ENCODE assay signal across 8 cellular contexts in the genomic region with DNA sequence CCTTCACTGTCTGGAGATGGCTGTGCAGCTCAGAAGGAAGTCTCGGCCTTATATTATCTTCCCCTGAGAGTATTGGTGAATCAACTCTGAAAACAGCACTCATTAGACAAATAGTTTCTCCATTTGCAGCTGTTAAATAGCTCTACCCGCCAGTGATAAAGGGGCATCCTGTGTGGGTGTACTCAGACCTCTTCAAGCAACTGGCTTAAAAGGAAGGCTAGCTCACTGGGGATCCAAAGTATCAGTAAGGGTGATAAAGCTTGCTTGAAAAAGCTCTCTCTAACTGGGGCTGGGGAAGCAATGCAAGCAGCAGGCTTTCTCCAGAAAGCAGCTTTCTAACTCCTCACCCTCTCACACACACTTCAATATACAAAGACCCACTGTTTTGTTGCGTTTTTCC.
DNase-seq lines count a peak whose midpoint lies in the region; ATAC-seq and TF ChIP-seq lines count a peak whose summit lies in the region.

No MANE protein-coding gene starts in this region.

- H3K4me3 ChIP-seq in brain microvascular endothelial cell (ENCODE audit: low read depth, low read length) (no peak overlapping the region), A673 (ENCODE audit: low read depth, low read length, poor library complexity, severe bottlenecking) (no peak overlapping the region)

- BruUV-seq in A673 (replicated peaks; lab: Mats Ljungman, UMichigan): no TSS peak

- H3K27me3 Mint-ChIP-seq in mesothelial cell of epicardium (ENCODE audit: low read depth): no peaks in the 10 kb centered on the region

- no peaks in the 10 kb centered on the region for H3K36me3 Mint-ChIP-seq in mesothelial cell of epicardium

- H3K27ac ChIP-seq in brain microvascular endothelial cell (no peak overlapping the region), A673 (ENCODE audit: low read depth, low read length, poor library complexity, severe bottlenecking) (no peak overlapping the region)

- in situ Hi-C loops in brain microvascular endothelial cell (cut with HindIII; ENCODE audit: low pct_ligation_motif_present, low sequenced_read_pairs): no loop called here

- H3K27me3 ChIP-seq in brain microvascular endothelial cell (replicated peaks) (peaks cover 6% of the 10 kb centered on the region), A673 (replicated peaks; ENCODE audit: insufficient read depth, low read depth, low read length, poor library complexity) (no peaks in the 10 kb centered on the region)

- intact Hi-C loops in A673 (cut with micrococcal nuclease; ENCODE audit: unreplicated experiment): no loop called here

- H3K36me3 ChIP-seq in brain microvascular endothelial cell (replicated peaks): no peaks in the 10 kb centered on the region
- H3K36me3 ChIP-seq in A673 (ENCODE audit: insufficient read depth, low read length, poor library complexity, severe bottlenecking): no peaks in the 10 kb centered on the region

- POLR2A ChIA-PET in A673 (lab: Charles Lee; ENCODE audit: low non-redundant PET): no interaction called here

- peak overlapping the region; percentile 13 for H3K4me3 Mint-ChIP-seq in mesothelial cell of epicardium

- CTCF ChIA-PET in A673 (lab: Charles Lee): no interaction called here

- no peaks in the 10 kb centered on the region for H3K9me3 Mint-ChIP-seq in mesothelial cell of epicardium

- peaks cover 41% of the 10 kb centered on the region for H3K4me1 Mint-ChIP-seq in mesothelial cell of epicardium

- H3K27ac Mint-ChIP-seq in mesothelial cell of epicardium: peak overlapping the region; percentile 98

- peak; percentile 44 for ATAC-seq in GM18517 (IDR thresholded peaks at IDR 0.05; ENCODE audit: unreplicated experiment)
- ATAC-seq in GM21529 (IDR thresholded peaks at IDR 0.05; ENCODE audit: unreplicated experiment): peak; percentile 37
- ATAC-seq in SK-N-SH treated with all-trans-retinoic acid at 6 μM for 48 hours: no peak

- H3K9me3 ChIP-seq in A673 (ENCODE audit: low read depth, low read length, poor library complexity, severe bottlenecking): no peaks in the 10 kb centered on the region

- H3K4me1 ChIP-seq in A673 (ENCODE audit: insufficient read depth, low read length, poor library complexity, severe bottlenecking): peaks cover 15% of the 10 kb centered on the region

- DNase-seq in KG1 (lab: John Stamatoyannopoulos, UW): peak; percentile 35
- DNase-seq in mesothelial cell of epicardium (ENCODE audit: low spot score in 2 of 2, unreplicated experiment in 2 of 2): no peak
- no peak for DNase-seq in 8988T
- DNase-seq in brain microvascular endothelial cell: no peak
- no peak for DNase-seq in A673 (ENCODE audit: low spot score)

- TF ChIP-seq CTCF in mesothelial cell of epicardium (IDR thresholded peaks at IDR 0.05; ENCODE audit: unreplicated experiment) (no peak), brain microvascular endothelial cell (IDR thresholded peaks at IDR 0.05; ENCODE audit: low read depth, low read length, missing control alignments) (no peak), A673 (conservative IDR thresholded peaks at IDR 0.05; ENCODE audit: low read depth, low read length) (no peak)

TF ChIP-seq in SK-N-SH treated with all-trans-retinoic acid at 6 μM for 48 hours, 23 proteins besides CTCF, POLR2A, EP300 and RAD21:
- TF ChIP-seq ZNF565 (CRISPR knock-in tag; conservative IDR thresholded peaks at IDR 0.05; ENCODE audit: low read depth) (no peak), OSR1 (CRISPR knock-in tag; IDR thresholded peaks at IDR 0.05) (no peak), CSRNP3 (CRISPR knock-in tag; IDR thresholded peaks at IDR 0.05) (no peak), PPARA (CRISPR knock-in tag; IDR thresholded peaks at IDR 0.05; ENCODE audit: borderline replicate concordance) (no peak), ARNTL (CRISPR knock-in tag; IDR thresholded peaks at IDR 0.05; ENCODE audit: borderline replicate concordance, low read depth) (no peak), GLIS3 (CRISPR knock-in tag; IDR thresholded peaks at IDR 0.05) (no peak)
